Comparison of ENCODE assay signal across 9 cellular contexts in genomic region chr3:100261481-100261903, GRCh38. TPM values are rescaled to one million over a fixed set of nuclear protein-coding genes. Genes with fewer than 3 reads are reported as not detected.
A peak's percentile ranks its signal among the peaks of the same experiment; 100 is the strongest.
DNase-seq lines count a peak whose midpoint lies in the region; ATAC-seq and TF ChIP-seq lines count a peak whose summit lies in the region.
"Had no signal": no experiment of that assay in that cellular context is flagged by ENCODE, and none has a peak within 500 bp of the region (broad histone marks: within the 10 kb centered on the region; RNA-seq: fewer than 3 reads in every experiment).

No MANE protein-coding gene starts in this region.

- peak overlapping the region; percentile 96 for H3K27ac ChIP-seq in mesodermal cell (ENCODE audit: low read depth, low read length, severe bottlenecking)

- peaks cover 63% of the 10 kb centered on the region for H3K4me1 Mint-ChIP-seq in stimulated activated naive CD8-positive, alpha-beta T cell treated with anti-CD3 and anti-CD28 coated beads, Interleukin-15, Interleukin-2, amounts not matched to agents 100 ng/mL and 50 ng/mL, for 24 hours (ENCODE audit: low read depth)
- H3K4me1 Mint-ChIP-seq in brain, result peaks cover 73% of the 10 kb centered on the region

- H3K36me3 ChIP-seq in mesodermal cell (ENCODE audit: control insufficient read depth, insufficient read depth, low read length), result no peaks in the 10 kb centered on the region

- TF ChIP-seq CTCF in brain (conservative IDR thresholded peaks at IDR 0.05), result no peak

- WGBS in mesodermal cell (ENCODE audit: insufficient coverage in 2 of 2), 2 experiments, result 0 to 3% methylated on average over 6 to 7 of the region's 11 CpGs

- ATAC-seq in stimulated activated naive CD8-positive, alpha-beta T cell treated with anti-CD3 and anti-CD28 coated beads, Interleukin-15, Interleukin-2, amounts not matched to agents 100 U/mL and 50 U/mL, for 24 hours, result no peak
- ATAC-seq in HG02884 (IDR thresholded peaks at IDR 0.05; ENCODE audit: unreplicated experiment) (no peak), GM18517 (IDR thresholded peaks at IDR 0.05; ENCODE audit: unreplicated experiment) (no peak)

- H3K27me3 Mint-ChIP-seq in stimulated activated naive CD8-positive, alpha-beta T cell treated with anti-CD3 and anti-CD28 coated beads, Interleukin-15, Interleukin-2, amounts not matched to agents 100 ng/mL and 50 ng/mL, for 24 hours, result no peaks in the 10 kb centered on the region
- peaks cover 11% of the 10 kb centered on the region for H3K27me3 Mint-ChIP-seq in brain

- peak overlapping the region; percentile 99 for H3K4me3 ChIP-seq in mesodermal cell (ENCODE audit: extremely low read depth, insufficient read depth, low read length, poor library complexity, severe bottlenecking)

- no peaks in the 10 kb centered on the region for H3K4me1 ChIP-seq in mesodermal cell (ENCODE audit: control insufficient read depth, insufficient read depth, low read length, poor library complexity, severe bottlenecking)

- peak overlapping the region; percentile 95 for H3K4me3 Mint-ChIP-seq in stimulated activated naive CD8-positive, alpha-beta T cell treated with anti-CD3 and anti-CD28 coated beads, Interleukin-15, Interleukin-2, amounts not matched to agents 100 ng/mL and 50 ng/mL, for 24 hours
- H3K4me3 Mint-ChIP-seq in brain, result peak overlapping the region; percentile 87 to 94 (median 93)

- DNase-seq in stimulated activated naive CD8-positive, alpha-beta T cell treated with anti-CD3 and anti-CD28 coated beads, Interleukin-15, Interleukin-2, amounts not matched to agents 100 U/mL and 50 U/mL, for 24 hours, result no peak
- no peak for DNase-seq in NCI-H446 (lab: John Stamatoyannopoulos, UW)
- no peak for DNase-seq in DMS79 (lab: John Stamatoyannopoulos, UW)
- DNase-seq: activated CD4-positive, alpha-beta T cell treated with anti-CD3 and anti-CD28 coated beads, Interleukin-2, amount 50 U/mL, for 4 hours had no signal

- H3K9me3 ChIP-seq in mesodermal cell (ENCODE audit: control insufficient read depth, low read length), result no peaks in the 10 kb centered on the region

- peak overlapping the region; percentile 94 for H3K27ac Mint-ChIP-seq in stimulated activated naive CD8-positive, alpha-beta T cell treated with anti-CD3 and anti-CD28 coated beads, Interleukin-15, Interleukin-2, amounts not matched to agents 100 ng/mL and 50 ng/mL, for 24 hours
- H3K27ac Mint-ChIP-seq in brain, result peak overlapping the region; percentile 94 to 98 (median 97)

- H3K36me3 Mint-ChIP-seq in stimulated activated naive CD8-positive, alpha-beta T cell treated with anti-CD3 and anti-CD28 coated beads, Interleukin-15, Interleukin-2, amounts not matched to agents 100 ng/mL and 50 ng/mL, for 24 hours (ENCODE audit: low read depth), result no peaks in the 10 kb centered on the region
- H3K36me3 Mint-ChIP-seq in brain, result no peaks in the 10 kb centered on the region

- H3K9me3 Mint-ChIP-seq in stimulated activated naive CD8-positive, alpha-beta T cell treated with anti-CD3 and anti-CD28 coated beads, Interleukin-15, Interleukin-2, amounts not matched to agents 100 ng/mL and 50 ng/mL, for 24 hours, result no peaks in the 10 kb centered on the region
- peaks cover 0 to 2% (median 0%) of the 10 kb centered on the region in 5 experiments for H3K9me3 Mint-ChIP-seq in brain

RNA-seq across cellular contexts. Expression of gene TBC1D23, which starts 0.7 kb away (rescaled TPM):
- polyA plus RNA-seq in brain (ENCODE audit: insufficient read depth, low read depth, low replicate concordance), result 6.3 TPM
- polyA plus RNA-seq in mesodermal cell (2013, experiment 1 of 2), result 35.4 TPM
- 39.2 TPM for polyA plus RNA-seq in mesodermal cell (2013, experiment 2 of 2)
